Comparison of ENCODE assay signal across 27 cellular contexts in the genomic region with DNA sequence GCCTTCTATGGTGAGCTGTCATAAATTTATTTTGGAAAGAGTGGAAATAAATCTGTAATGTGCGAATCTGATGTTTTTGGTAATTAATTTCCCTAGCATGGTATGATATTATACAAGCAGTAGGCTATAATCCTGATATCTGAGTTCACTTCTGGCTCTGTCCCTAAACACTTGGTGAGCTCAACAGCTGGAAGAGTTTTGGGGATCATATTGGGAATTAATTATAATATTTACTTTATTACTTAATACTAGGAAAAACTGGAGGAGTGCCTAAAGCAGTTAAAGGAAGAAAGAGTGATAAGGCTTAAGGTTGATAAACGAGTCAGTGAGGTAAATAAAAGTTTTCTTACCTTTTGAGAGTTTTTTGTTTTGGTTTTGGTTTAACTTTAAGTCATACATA.
"Had no signal": no experiment of that assay in that cellular context is flagged by ENCODE, and none has a peak within 500 bp of the region (broad histone marks: within the 10 kb centered on the region; RNA-seq: fewer than 3 reads in every experiment).

No MANE protein-coding gene starts in this region.

- H3K9me3 Mint-ChIP-seq: dendritic cell treated with granulocyte-macrophage colony-stimulating factor and Interleukin-4, amounts not matched to agents 40 ng/mL and 50 ng/mL, for 4 days; effector memory CD8-positive, alpha-beta T cell; endodermal cell had no signal

- DNase-seq: colonic mucosa; cortex of kidney; dermis blood vessel endothelial cell; dorsolateral prefrontal cortex; effector CD4-positive, alpha-beta T cell; effector CD8-positive, alpha-beta T cell; effector memory CD4-positive, alpha-beta T cell; effector memory CD8-positive, alpha-beta T cell; endodermal cell; erythroblast; esophagus squamous epithelium; foreskin fibroblast; foreskin keratinocyte; foreskin melanocyte; gastrocnemius medialis; head of caudate nucleus; heart left ventricle; heart right ventricle had no signal

- H3K27ac ChIP-seq: colonic mucosa, coronary artery, dorsolateral prefrontal cortex, epithelial cell of prostate, esophagus muscularis mucosa, esophagus squamous epithelium, foreskin keratinocyte, gastrocnemius medialis, gastroesophageal sphincter, heart left ventricle, heart right ventricle, hepatocyte had no signal

- ATAC-seq: effector memory CD8-positive, alpha-beta T cell; esophagus mucosa; foreskin keratinocyte; gastrocnemius medialis; gastroesophageal sphincter; heart left ventricle; heart right ventricle had no signal

- H3K36me3 ChIP-seq: colonic mucosa had no signal

- H3K27me3 ChIP-seq: colonic mucosa, dorsolateral prefrontal cortex, esophagus muscularis mucosa, esophagus squamous epithelium, foreskin keratinocyte, gastrocnemius medialis, gastroesophageal sphincter, heart left ventricle, heart right ventricle, hepatocyte had no signal

- H3K27ac Mint-ChIP-seq: dendritic cell treated with granulocyte-macrophage colony-stimulating factor and Interleukin-4, amounts not matched to agents 40 ng/mL and 50 ng/mL, for 4 days; effector memory CD8-positive, alpha-beta T cell; endodermal cell had no signal

- H3K4me3 ChIP-seq: colonic mucosa, coronary artery, dorsolateral prefrontal cortex, esophagus muscularis mucosa, esophagus squamous epithelium, gastrocnemius medialis, gastroesophageal sphincter, heart left ventricle, heart right ventricle, hepatocyte had no signal

- H3K4me1 Mint-ChIP-seq: endodermal cell had no signal

- H3K4me3 Mint-ChIP-seq: dendritic cell treated with granulocyte-macrophage colony-stimulating factor and Interleukin-4, amounts not matched to agents 40 ng/mL and 50 ng/mL, for 4 days; effector memory CD8-positive, alpha-beta T cell; endodermal cell had no signal

- H3K9me3 ChIP-seq: colonic mucosa, esophagus muscularis mucosa, esophagus squamous epithelium, gastrocnemius medialis, gastroesophageal sphincter, heart left ventricle, heart right ventricle had no signal

- H3K4me1 ChIP-seq: colonic mucosa, esophagus muscularis mucosa, foreskin keratinocyte, gastrocnemius medialis, gastroesophageal sphincter, heart left ventricle, heart right ventricle had no signal

- FAIRE-seq: endothelial cell of umbilical vein, frontal cortex had no signal

- H3K27me3 Mint-ChIP-seq: dendritic cell treated with granulocyte-macrophage colony-stimulating factor and Interleukin-4, amounts not matched to agents 40 ng/mL and 50 ng/mL, for 4 days; effector memory CD8-positive, alpha-beta T cell had no signal
